ENCODE assay signal across 1 cellular context in genomic region chr6:145267076-145267867, GRCh38.
TF ChIP-seq lines count a peak whose summit lies in the region.

No MANE protein-coding gene starts in this region.

TF ChIP-seq in HepG2, 621 proteins besides CTCF, POLR2A, EP300 and RAD21 (continued from another document and continues in another):
- TF ChIP-seq TBX3 (IDR thresholded peaks at IDR 0.05; ENCODE audit: borderline replicate concordance) (peak; percentile 99), NR2C2 (CRISPR knock-in tag; IDR thresholded peaks at IDR 0.05; ENCODE audit: borderline replicate concordance) (peak; percentile 79; the same call in 1 of the 2 replicates), ZNF574 (CRISPR knock-in tag; IDR thresholded peaks at IDR 0.05) (peak; percentile 96), RNF2 (conservative IDR thresholded peaks at IDR 0.05; ENCODE audit: low read depth) (0 out of 2 replicates have a peak, but pooled peaks have one; percentile 24), ZNF543 (CRISPR knock-in tag; IDR thresholded peaks at IDR 0.05) (no peak), ETV5 (CRISPR knock-in tag; IDR thresholded peaks at IDR 0.05; ENCODE audit: borderline replicate concordance) (peak; percentile 86; the same call in 1 of the 2 replicates), RBAK (CRISPR knock-in tag; IDR thresholded peaks at IDR 0.05) (peak; percentile 68), RFX5 (IDR thresholded peaks at IDR 0.05; ENCODE audit: low read depth, low read length) (no peak), ZNF33B (CRISPR knock-in tag; IDR thresholded peaks at IDR 0.05) (no peak), ZNF274 (CRISPR knock-in tag; IDR thresholded peaks at IDR 0.05) (peak; percentile 74; the same call in 1 of the 2 replicates), MEIS1 (CRISPR knock-in tag; IDR thresholded peaks at IDR 0.05; ENCODE audit: borderline replicate concordance) (peak; percentile 99), STAT5B (CRISPR knock-in tag; IDR thresholded peaks at IDR 0.05) (0 out of 2 replicates have a peak, but pooled peaks have one; percentile 30), ZBTB39 (CRISPR knock-in tag; IDR thresholded peaks at IDR 0.05) (peak; percentile 70; the same call in 1 of the 2 replicates), ZSCAN29 (CRISPR knock-in tag; conservative IDR thresholded peaks at IDR 0.05) (peak; percentile 93), CREB1 (IDR thresholded peaks at IDR 0.05) (0 out of 2 replicates have a peak, but pooled peaks have one; percentile 35), CREB1 (CRISPR knock-in tag; IDR thresholded peaks at IDR 0.05) (peak; percentile 85), ELF4 (CRISPR knock-in tag; IDR thresholded peaks at IDR 0.05; ENCODE audit: borderline replicate concordance) (peak; percentile 46; the same call in 1 of the 2 replicates), HOMEZ (CRISPR knock-in tag; IDR thresholded peaks at IDR 0.05; ENCODE audit: low read depth) (peak; percentile 99), BHLHE40 (IDR thresholded peaks at IDR 0.05; ENCODE audit: low read length) (peak; percentile 78), HNRNPLL (IDR thresholded peaks at IDR 0.05; ENCODE audit: low read depth, low read length, poor library complexity, severe bottlenecking) (no peak), FOXP1 (IDR thresholded peaks at IDR 0.05) (peak; percentile 91), FOXP1 (CRISPR knock-in tag; IDR thresholded peaks at IDR 0.05) (peak; percentile 97), CENPBD1 (CRISPR knock-in tag; IDR thresholded peaks at IDR 0.05; ENCODE audit: borderline replicate concordance, low read depth) (0 out of 2 replicates have a peak, but pooled peaks have one; percentile 80), RNF219 (CRISPR knock-in tag; IDR thresholded peaks at IDR 0.05) (no peak; the same call in 1 of the 2 replicates), LRRFIP1 (CRISPR knock-in tag; conservative IDR thresholded peaks at IDR 0.05) (peak; percentile 19; the same call in 1 of the 2 replicates), SMARCC2 (IDR thresholded peaks at IDR 0.05) (peak; percentile 83; the same call in 1 of the 2 replicates), DPF2 (CRISPR knock-in tag; IDR thresholded peaks at IDR 0.05; ENCODE audit: borderline replicate concordance, low read depth) (peak; percentile 97), ZSCAN31 (CRISPR knock-in tag; IDR thresholded peaks at IDR 0.05; ENCODE audit: low read depth) (peak; percentile 96), BRD4 (CRISPR knock-in tag; IDR thresholded peaks at IDR 0.05) (peak; percentile 36; the same call in 1 of the 2 replicates), DMAP1 (CRISPR knock-in tag; IDR thresholded peaks at IDR 0.05) (0 out of 2 replicates have a peak, but pooled peaks have one; percentile 27), SP4 (CRISPR knock-in tag; IDR thresholded peaks at IDR 0.05) (no peak), MXD4 (CRISPR knock-in tag; IDR thresholded peaks at IDR 0.05) (peak; percentile 46; the same call in 1 of the 2 replicates), KDM1A (CRISPR knock-in tag; IDR thresholded peaks at IDR 0.05) (peak; percentile 91), THAP11 (CRISPR knock-in tag; IDR thresholded peaks at IDR 0.05) (peak; percentile 83)
- TF ChIP-seq, protein P1, sequence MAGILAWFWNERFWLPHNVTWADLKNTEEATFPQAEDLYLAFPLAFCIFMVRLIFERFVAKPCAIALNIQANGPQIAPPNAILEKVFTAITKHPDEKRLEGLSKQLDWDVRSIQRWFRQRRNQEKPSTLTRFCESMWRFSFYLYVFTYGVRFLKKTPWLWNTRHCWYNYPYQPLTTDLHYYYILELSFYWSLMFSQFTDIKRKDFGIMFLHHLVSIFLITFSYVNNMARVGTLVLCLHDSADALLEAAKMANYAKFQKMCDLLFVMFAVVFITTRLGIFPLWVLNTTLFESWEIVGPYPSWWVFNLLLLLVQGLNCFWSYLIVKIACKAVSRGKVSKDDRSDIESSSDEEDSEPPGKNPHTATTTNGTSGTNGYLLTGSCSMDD (CRISPR knock-in tag; IDR thresholded peaks at IDR 0.05): no peak
- TF ChIP-seq, protein P2, sequence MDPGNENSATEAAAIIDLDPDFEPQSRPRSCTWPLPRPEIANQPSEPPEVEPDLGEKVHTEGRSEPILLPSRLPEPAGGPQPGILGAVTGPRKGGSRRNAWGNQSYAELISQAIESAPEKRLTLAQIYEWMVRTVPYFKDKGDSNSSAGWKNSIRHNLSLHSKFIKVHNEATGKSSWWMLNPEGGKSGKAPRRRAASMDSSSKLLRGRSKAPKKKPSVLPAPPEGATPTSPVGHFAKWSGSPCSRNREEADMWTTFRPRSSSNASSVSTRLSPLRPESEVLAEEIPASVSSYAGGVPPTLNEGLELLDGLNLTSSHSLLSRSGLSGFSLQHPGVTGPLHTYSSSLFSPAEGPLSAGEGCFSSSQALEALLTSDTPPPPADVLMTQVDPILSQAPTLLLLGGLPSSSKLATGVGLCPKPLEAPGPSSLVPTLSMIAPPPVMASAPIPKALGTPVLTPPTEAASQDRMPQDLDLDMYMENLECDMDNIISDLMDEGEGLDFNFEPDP (CRISPR knock-in tag; conservative IDR thresholded peaks at IDR 0.05): 0 out of 2 replicates have a peak, but pooled peaks have one; percentile 90
- TF ChIP-seq, protein P3, sequence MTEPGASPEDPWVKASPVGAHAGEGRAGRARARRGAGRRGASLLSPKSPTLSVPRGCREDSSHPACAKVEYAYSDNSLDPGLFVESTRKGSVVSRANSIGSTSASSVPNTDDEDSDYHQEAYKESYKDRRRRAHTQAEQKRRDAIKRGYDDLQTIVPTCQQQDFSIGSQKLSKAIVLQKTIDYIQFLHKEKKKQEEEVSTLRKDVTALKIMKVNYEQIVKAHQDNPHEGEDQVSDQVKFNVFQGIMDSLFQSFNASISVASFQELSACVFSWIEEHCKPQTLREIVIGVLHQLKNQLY (CRISPR knock-in tag; IDR thresholded peaks at IDR 0.05): peak; percentile 65; the same call in 1 of the 2 replicates
- TF ChIP-seq, protein P4, sequence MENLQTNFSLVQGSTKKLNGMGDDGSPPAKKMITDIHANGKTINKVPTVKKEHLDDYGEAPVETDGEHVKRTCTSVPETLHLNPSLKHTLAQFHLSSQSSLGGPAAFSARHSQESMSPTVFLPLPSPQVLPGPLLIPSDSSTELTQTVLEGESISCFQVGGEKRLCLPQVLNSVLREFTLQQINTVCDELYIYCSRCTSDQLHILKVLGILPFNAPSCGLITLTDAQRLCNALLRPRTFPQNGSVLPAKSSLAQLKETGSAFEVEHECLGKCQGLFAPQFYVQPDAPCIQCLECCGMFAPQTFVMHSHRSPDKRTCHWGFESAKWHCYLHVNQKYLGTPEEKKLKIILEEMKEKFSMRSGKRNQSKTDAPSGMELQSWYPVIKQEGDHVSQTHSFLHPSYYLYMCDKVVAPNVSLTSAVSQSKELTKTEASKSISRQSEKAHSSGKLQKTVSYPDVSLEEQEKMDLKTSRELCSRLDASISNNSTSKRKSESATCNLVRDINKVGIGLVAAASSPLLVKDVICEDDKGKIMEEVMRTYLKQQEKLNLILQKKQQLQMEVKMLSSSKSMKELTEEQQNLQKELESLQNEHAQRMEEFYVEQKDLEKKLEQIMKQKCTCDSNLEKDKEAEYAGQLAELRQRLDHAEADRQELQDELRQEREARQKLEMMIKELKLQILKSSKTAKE (CRISPR knock-in tag; IDR thresholded peaks at IDR 0.05; ENCODE audit: borderline replicate concordance): peak; percentile 95
